10 cellular contexts compared by ENCODE assay signal in the genomic region with DNA sequence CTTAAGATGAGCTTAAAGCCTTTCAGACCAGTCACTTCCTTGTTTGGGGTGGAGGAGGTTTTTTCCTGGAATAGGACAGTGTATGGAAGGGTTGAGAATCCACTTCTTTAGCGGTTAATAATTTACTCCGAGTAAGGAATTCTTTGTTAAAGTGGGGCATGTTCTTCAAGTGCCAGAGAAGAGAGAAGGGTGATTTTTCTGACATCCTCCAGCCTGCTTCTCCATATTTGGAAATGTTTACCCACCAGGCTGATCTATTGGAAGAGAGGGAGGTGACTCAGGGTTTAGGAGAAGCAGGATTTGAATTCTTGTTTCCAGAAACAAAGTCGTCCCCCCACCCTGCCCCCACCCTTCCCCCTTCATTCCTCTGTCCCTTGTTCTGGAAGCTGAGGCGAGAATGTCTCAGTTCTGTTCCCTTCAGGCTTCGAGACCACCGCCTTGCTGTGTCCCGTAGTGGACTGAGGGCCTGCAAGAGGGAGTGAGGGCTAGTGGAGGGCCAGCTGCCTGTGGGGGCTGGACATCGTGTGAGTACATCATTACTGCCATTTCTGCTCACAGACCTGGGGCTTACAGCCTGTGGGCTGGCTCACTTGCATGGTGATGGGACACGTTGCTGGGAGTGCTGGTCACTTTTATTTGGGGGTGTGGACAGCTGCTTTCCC. TPM values are rescaled to one million over a fixed set of nuclear protein-coding genes. Genes with fewer than 3 reads are reported as not detected.
DNase-seq lines count a peak whose midpoint lies in the region; ATAC-seq and TF ChIP-seq lines count a peak whose summit lies in the region.
"Had no signal": no experiment of that assay in that cellular context is flagged by ENCODE, and none has a peak within 500 bp of the region (broad histone marks: within the 10 kb centered on the region; RNA-seq: fewer than 3 reads in every experiment).

No MANE protein-coding gene starts in this region.

- no peak for ATAC-seq in activated T-cell treated with anti-CD3 and anti-CD28 coated beads, Interleukin-2, amount 50 U/mL, for 4 hours
- ATAC-seq in GM21529 (IDR thresholded peaks at IDR 0.05; ENCODE audit: unreplicated experiment) (no peak), HG03469 (IDR thresholded peaks at IDR 0.05; ENCODE audit: unreplicated experiment) (no peak), HG03108 (IDR thresholded peaks at IDR 0.05; ENCODE audit: unreplicated experiment) (no peak)

- H3K9me3 ChIP-seq in neutrophil, result no peaks in the 10 kb centered on the region

- H3K9me3 Mint-ChIP-seq in activated T-cell treated with anti-CD3 and anti-CD28 coated beads, Interleukin-2, amount 50 U/mL, for 4 hours, result no peaks in the 10 kb centered on the region
- H3K9me3 Mint-ChIP-seq: activated naive CD8-positive, alpha-beta T cell treated with anti-CD3 and anti-CD28 coated beads for 36 hours had no signal

- peaks cover 30% of the 10 kb centered on the region for H3K36me3 Mint-ChIP-seq in activated T-cell treated with anti-CD3 and anti-CD28 coated beads, Interleukin-2, amount 50 U/mL, for 4 hours (ENCODE audit: insufficient read depth)

- H3K79me2 ChIP-seq in ACC112 (ENCODE audit: control insufficient read depth, insufficient read depth, low read length, unreplicated experiment), result peaks cover 54% of the 10 kb centered on the region

- H3K4me3 Mint-ChIP-seq in activated T-cell treated with anti-CD3 and anti-CD28 coated beads, Interleukin-2, amount 50 U/mL, for 4 hours, result no peak overlapping the region
- H3K4me3 Mint-ChIP-seq: activated naive CD8-positive, alpha-beta T cell treated with anti-CD3 and anti-CD28 coated beads for 36 hours had no signal

- H3K4me1 Mint-ChIP-seq in activated T-cell treated with anti-CD3 and anti-CD28 coated beads, Interleukin-2, amount 50 U/mL, for 4 hours (ENCODE audit: low read depth), result peaks cover 19% of the 10 kb centered on the region

- H3K27me3 ChIP-seq in ACC112 (ENCODE audit: insufficient read depth, low read length) (no peaks in the 10 kb centered on the region), neutrophil (no peaks in the 10 kb centered on the region)

- H3K27ac ChIP-seq in ACC112 (ENCODE audit: low read depth, low read length), result peak overlapping the region; percentile 78
- peak overlapping the region; percentile 84 for H3K27ac ChIP-seq in neutrophil

- H2AFZ ChIP-seq in ACC112 (ENCODE audit: low read length, unreplicated experiment), result no peak overlapping the region

- H3K36me3 ChIP-seq in ACC112 (ENCODE audit: insufficient read depth, low read length) (peaks cover 13% of the 10 kb centered on the region), neutrophil (no peaks in the 10 kb centered on the region)

- TF ChIP-seq CTCF in fibroblast of mammary gland (conservative IDR thresholded peaks at IDR 0.05; ENCODE audit: control insufficient read depth, insufficient read depth, low read depth, low read length) (no peak), neutrophil (IDR thresholded peaks at IDR 0.05) (no peak)

- H3K4me1 ChIP-seq in ACC112 (ENCODE audit: control insufficient read depth, insufficient read depth, low read length, unreplicated experiment) (peaks cover 37% of the 10 kb centered on the region), neutrophil (ENCODE audit: control insufficient read depth in 1 of 2, insufficient read depth in 1 of 2, low read depth in 1 of 2, low read length in 1 of 2) (peaks cover 24 to 29% of the 10 kb centered on the region in 2 experiments)

- peak; percentile 36 for DNase-seq in LoVo (ENCODE audit: low spot score)
- DNase-seq in fibroblast of mammary gland (ENCODE audit: low read depth), result peak; percentile 75
- DNase-seq in activated T-cell treated with anti-CD3 and anti-CD28 coated beads, Interleukin-2, amount 50 U/mL, for 4 hours, result no peak
- DNase-seq: activated naive CD8-positive, alpha-beta T cell treated with anti-CD3 and anti-CD28 coated beads for 36 hours; NCI-H2227 treated with DMSO at 0.1 percent for 48 hours had no signal

- no peaks in the 10 kb centered on the region for H3K27me3 Mint-ChIP-seq in activated T-cell treated with anti-CD3 and anti-CD28 coated beads, Interleukin-2, amount 50 U/mL, for 4 hours (ENCODE audit: low read depth)
- H3K27me3 Mint-ChIP-seq: activated naive CD8-positive, alpha-beta T cell treated with anti-CD3 and anti-CD28 coated beads for 36 hours had no signal

- H3K4me3 ChIP-seq in ACC112 (ENCODE audit: low read depth, low read length), result no peak overlapping the region
- no peak overlapping the region for H3K4me3 ChIP-seq in fibroblast of mammary gland (ENCODE audit: control insufficient read depth, low read depth, low read length)
- H3K4me3 ChIP-seq in neutrophil (ENCODE audit: low read depth in 1 of 2, low read length in 1 of 2), result no peak overlapping the region

RNA-seq across cellular contexts. Expression of a gene that starts 58.5 kb away (rescaled TPM):
- 10 to 100 TPM; 15.5 to 19.2 (median 16.5) TPM for total RNA-seq in activated T-cell treated with anti-CD3 and anti-CD28 coated beads, Interleukin-2, amount 50 U/mL, for 4 hours
